In the genomic region with DNA sequence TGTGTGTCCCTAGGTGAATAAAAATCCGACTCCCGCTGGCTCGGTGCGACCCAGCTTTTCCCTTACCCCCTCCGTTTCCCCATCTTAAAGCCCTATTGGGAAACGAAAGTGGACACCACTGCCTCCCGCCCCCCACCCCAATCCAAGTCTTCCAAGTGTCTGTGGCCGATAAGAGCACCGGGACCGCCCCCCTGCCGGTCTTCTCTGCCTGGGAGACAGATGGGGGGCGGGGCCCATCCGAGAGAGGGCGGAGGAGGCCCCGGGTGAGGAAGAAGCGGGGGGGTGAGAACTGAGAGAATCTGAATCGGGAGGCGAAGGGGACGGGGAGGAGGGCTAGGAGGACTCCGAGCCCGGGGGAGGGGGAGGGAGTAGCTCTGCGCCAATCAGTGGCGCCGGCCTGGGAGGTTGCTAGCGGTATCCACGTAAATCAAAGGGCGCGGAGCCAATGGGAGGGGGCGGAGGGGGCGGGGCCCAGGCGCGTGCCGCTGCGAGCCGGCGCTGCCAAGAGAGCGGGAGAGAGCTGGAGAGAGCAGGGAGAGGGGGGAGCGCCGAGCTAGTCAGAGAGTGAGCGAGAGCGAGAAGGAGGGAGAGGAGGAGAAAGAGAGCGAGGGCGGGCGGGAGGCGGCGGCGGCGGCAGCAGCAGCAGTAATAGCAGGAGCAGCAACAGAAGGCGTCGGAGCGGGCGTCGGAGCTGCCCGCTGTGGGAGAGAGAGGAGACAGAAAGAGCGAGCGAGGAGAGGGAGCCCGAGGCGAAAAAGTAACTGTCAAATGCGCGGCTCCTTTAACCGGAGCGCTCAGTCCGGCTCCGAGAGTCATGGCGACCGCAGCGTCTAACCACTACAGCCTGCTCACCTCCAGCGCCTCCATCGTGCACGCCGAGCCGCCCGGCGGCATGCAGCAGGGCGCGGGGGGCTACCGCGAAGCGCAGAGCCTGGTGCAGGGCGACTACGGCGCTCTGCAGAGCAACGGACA, we compare ENCODE assay signal across 8 cellular contexts. TPM values are rescaled to one million over a fixed set of nuclear protein-coding genes. Genes with fewer than 3 reads are reported as not detected.
DNase-seq lines count a peak whose midpoint lies in the region; ATAC-seq and TF ChIP-seq lines count a peak whose summit lies in the region.

Gene POU3F2, plus strand, starts transcription at position 515 of the 972 bp plus-strand sequence. Its CDS starts 300 bp downstream, at position 815.

- DNase-seq in DMS53 (lab: John Stamatoyannopoulos, UW) (peak; percentile 97), KBM-7 (peak; percentile 79), RPMI7951 (ENCODE audit: low read depth) (peak; percentile 83), glomerular visceral epithelial cell (ENCODE audit: extremely low spot score) (peak; percentile 86), omental fat pad (ENCODE audit: low spot score) (peak; percentile 36), tibial artery (peak; percentile 48 to 81)

- intact Hi-C loops in tibial artery (cut with DNase I; ENCODE audit: low total_unique reads) = no loop called here

- peak within 1 kb of the TSS; percentile 26 for H3K27ac Mint-ChIP-seq in activated naive CD4-positive, alpha-beta T cell treated with anti-CD3 and anti-CD28 coated beads, Interleukin-2, amount 50 U/mL, for 24 hours

- H3K9me3 ChIP-seq in tibial artery = no peaks in the 10 kb centered on the region

- H3K36me3 ChIP-seq in tibial artery = no peaks in the 10 kb centered on the region

- TF ChIP-seq CTCF in omental fat pad (IDR thresholded peaks at IDR 0.05) (no peak), tibial artery (IDR thresholded peaks at IDR 0.05) (no peak)

- peaks cover 66% of the 10 kb centered on the region for H3K27me3 Mint-ChIP-seq in activated naive CD4-positive, alpha-beta T cell treated with anti-CD3 and anti-CD28 coated beads, Interleukin-2, amount 50 U/mL, for 24 hours

- peaks cover 3% of the 10 kb centered on the region for H3K36me3 Mint-ChIP-seq in activated naive CD4-positive, alpha-beta T cell treated with anti-CD3 and anti-CD28 coated beads, Interleukin-2, amount 50 U/mL, for 24 hours

- peaks cover 0 to 52% (median 43%) of the 10 kb centered on the region in 4 donors for H3K4me1 ChIP-seq in tibial artery

- H3K4me3 ChIP-seq in tibial artery = peak within 1 kb of the TSS; percentile 56 to 68

- ATAC-seq in GM21825 (IDR thresholded peaks at IDR 0.05; ENCODE audit: unreplicated experiment) = peak; percentile 81
- peak; percentile 88 for ATAC-seq in omental fat pad (ENCODE audit: low FRiP score)

- peak within 1 kb of the TSS; percentile 86 for H3K4me3 Mint-ChIP-seq in activated naive CD4-positive, alpha-beta T cell treated with anti-CD3 and anti-CD28 coated beads, Interleukin-2, amount 50 U/mL, for 24 hours

- H3K27me3 ChIP-seq in tibial artery = peaks cover 7 to 77% of the 10 kb centered on the region in 2 donors

- H3K4me1 Mint-ChIP-seq in activated naive CD4-positive, alpha-beta T cell treated with anti-CD3 and anti-CD28 coated beads, Interleukin-2, amount 50 U/mL, for 24 hours = peaks cover 41% of the 10 kb centered on the region

- in situ Hi-C loops in KBM-7 (cut with MboI; ENCODE audit: low pct_unique_long_range_greater_than_20kb, low sequenced_read_pairs) = no loop called here

- peaks cover 7% of the 10 kb centered on the region for H3K9me3 Mint-ChIP-seq in activated naive CD4-positive, alpha-beta T cell treated with anti-CD3 and anti-CD28 coated beads, Interleukin-2, amount 50 U/mL, for 24 hours

- peak within 1 kb of the TSS; percentile 41 to 48 for H3K27ac ChIP-seq in tibial artery

RNA-seq across cellular contexts. Expression of gene POU3F2, which starts in this region (rescaled TPM):
- total RNA-seq in RPMI7951 (2014; rRNA removed; shearing (Covaris generic)) = 0.29 and 0.36 TPM in 2 replicates
- total RNA-seq in omental fat pad = not detected

Comparison
In these comparisons a context has a peak if more than half of its experiments do, and no peak if none do; other contexts are left out.
1. Peak in every context shown above with its lines: DNase-seq, ATAC-seq, H3K4me3 ChIP-seq and H3K27ac ChIP-seq.
2. Peak in DNase-seq in RPMI7951; RNA of the gene not detected or under 1 TPM.
3. Peak in DNase-seq and ATAC-seq in omental fat pad; RNA of the gene not detected or under 1 TPM.
4. DNase-seq: peak in every context shown above with its lines; median percentile 97 in DMS53; 86 in glomerular visceral epithelial cell; 83 in RPMI7951; 79 in KBM-7; 64 in tibial artery; 36 in omental fat pad.